In the genomic region with DNA sequence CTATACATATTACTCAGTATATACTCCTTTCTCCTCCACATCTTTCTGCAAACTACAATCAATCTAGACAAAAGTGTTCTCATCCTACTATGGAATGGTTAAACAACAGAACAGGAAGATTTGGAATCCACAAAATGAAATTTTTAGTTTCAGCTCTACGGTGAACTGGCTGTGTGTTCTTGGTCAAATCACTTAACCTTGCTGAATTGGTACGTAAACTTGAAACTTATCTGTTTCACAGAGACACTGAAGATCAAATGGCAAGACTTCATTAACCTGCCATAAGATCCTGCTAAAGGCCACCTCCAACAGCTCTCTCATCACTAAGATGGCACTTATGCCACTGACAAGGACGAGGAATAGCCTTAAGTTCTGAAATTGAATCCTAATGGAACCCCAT, we compare ENCODE assay signal across 1 cellular context.
TF ChIP-seq lines count a peak whose summit lies in the region.

No MANE protein-coding gene starts in this region.

TF ChIP-seq in H1, 55 proteins besides CTCF, POLR2A, EP300 and RAD21:
- TF ChIP-seq EZH2 (IDR thresholded peaks at IDR 0.05; ENCODE audit: low read depth, low read length, severe bottlenecking), result no peak
- TF ChIP-seq, protein P1, sequence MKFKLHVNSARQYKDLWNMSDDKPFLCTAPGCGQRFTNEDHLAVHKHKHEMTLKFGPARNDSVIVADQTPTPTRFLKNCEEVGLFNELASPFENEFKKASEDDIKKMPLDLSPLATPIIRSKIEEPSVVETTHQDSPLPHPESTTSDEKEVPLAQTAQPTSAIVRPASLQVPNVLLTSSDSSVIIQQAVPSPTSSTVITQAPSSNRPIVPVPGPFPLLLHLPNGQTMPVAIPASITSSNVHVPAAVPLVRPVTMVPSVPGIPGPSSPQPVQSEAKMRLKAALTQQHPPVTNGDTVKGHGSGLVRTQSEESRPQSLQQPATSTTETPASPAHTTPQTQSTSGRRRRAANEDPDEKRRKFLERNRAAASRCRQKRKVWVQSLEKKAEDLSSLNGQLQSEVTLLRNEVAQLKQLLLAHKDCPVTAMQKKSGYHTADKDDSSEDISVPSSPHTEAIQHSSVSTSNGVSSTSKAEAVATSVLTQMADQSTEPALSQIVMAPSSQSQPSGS (IDR thresholded peaks at IDR 0.05; ENCODE audit: low read length), result no peak
- no peak for TF ChIP-seq JUN (IDR thresholded peaks at IDR 0.05; ENCODE audit: low read depth, low read length)
- TF ChIP-seq BCL11A (IDR thresholded peaks at IDR 0.05; ENCODE audit: low read depth in 2 of 2, low read length in 2 of 2), result no peak
- TF ChIP-seq GTF2F1 (IDR thresholded peaks at IDR 0.05; ENCODE audit: borderline replicate concordance, low read depth, low read length), result no peak
- no peak for TF ChIP-seq SIX5 (IDR thresholded peaks at IDR 0.05; ENCODE audit: low read depth, low read length)
- TF ChIP-seq KDM1A (IDR thresholded peaks at IDR 0.05; ENCODE audit: borderline replicate concordance, low read length), result no peak
- TF ChIP-seq FOSL1 (IDR thresholded peaks at IDR 0.05; ENCODE audit: insufficient read depth, low read depth, low read length), result no peak
- TF ChIP-seq, protein P2, sequence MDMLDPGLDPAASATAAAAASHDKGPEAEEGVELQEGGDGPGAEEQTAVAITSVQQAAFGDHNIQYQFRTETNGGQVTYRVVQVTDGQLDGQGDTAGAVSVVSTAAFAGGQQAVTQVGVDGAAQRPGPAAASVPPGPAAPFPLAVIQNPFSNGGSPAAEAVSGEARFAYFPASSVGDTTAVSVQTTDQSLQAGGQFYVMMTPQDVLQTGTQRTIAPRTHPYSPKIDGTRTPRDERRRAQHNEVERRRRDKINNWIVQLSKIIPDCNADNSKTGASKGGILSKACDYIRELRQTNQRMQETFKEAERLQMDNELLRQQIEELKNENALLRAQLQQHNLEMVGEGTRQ (IDR thresholded peaks at IDR 0.05; ENCODE audit: low read length), result no peak
- TF ChIP-seq ZNF274 (IDR thresholded peaks at IDR 0.05; ENCODE audit: borderline replicate concordance, extremely low read depth, low read length), result no peak
